In the genomic region with DNA sequence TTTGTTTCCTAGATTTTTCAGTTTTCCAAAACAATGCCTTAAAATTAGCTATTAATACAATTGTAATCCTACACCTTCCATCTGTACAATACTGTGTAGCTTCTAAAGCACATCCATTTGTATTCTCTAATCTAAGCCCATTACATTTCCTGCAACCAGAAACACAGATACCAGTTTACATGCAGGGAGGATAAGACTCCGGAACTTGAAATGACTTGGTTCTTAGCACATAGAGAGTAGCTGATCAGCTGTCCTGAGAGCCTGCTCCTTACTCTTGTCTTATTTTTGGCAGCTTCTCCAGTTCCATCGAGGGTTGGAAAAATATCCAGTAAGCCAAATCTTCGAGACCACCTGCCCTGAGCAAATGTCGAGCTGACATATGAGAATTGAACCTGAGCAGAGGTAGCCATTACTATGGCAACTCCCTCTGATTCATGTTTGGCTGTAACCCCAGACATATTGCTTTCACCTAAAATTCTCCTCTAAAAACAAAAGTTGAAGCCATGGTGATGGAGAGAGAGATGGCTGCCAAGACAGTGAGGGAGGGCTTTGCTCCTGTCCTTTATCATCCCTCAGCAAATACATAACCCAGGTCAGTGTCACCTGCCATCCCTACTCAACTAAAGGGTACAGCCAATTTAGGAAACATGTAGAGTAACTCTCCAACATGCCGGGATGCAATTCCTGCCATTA, we compare ENCODE assay signal across 17 cellular contexts.
DNase-seq lines count a peak whose midpoint lies in the region; FAIRE-seq and TF ChIP-seq lines count a peak whose summit lies in the region.
"Had no signal": no experiment of that assay in that cellular context is flagged by ENCODE, and none has a peak within 500 bp of the region (broad histone marks: within the 10 kb centered on the region; RNA-seq: fewer than 3 reads in every experiment).

No MANE protein-coding gene starts in this region.

- no peak overlapping the region for H4K91ac ChIP-seq in mesenchymal stem cell (ENCODE audit: low read length)

- TF ChIP-seq CTCF in astrocyte (IDR thresholded peaks at IDR 0.05; ENCODE audit: insufficient read depth, low read depth, low read length) (no peak), WERI-Rb-1 (IDR thresholded peaks at IDR 0.05; ENCODE audit: low read depth, low read length) (no peak)

- H4K20me1 ChIP-seq in astrocyte (ENCODE audit: insufficient read depth, low read length): no peaks in the 10 kb centered on the region

- H3K79me1 ChIP-seq in mesenchymal stem cell (replicated peaks; ENCODE audit: low read length, poor library complexity, severe bottlenecking): no peaks in the 10 kb centered on the region

- no peak overlapping the region for H3K4ac ChIP-seq in mesenchymal stem cell (ENCODE audit: low read depth in 1 of 2, low read length in 2 of 2)

- H3K27me3 Mint-ChIP-seq in astrocyte (ENCODE audit: low read depth, unreplicated experiment): no peaks in the 10 kb centered on the region
- H3K27me3 Mint-ChIP-seq in activated T-helper 1 cell treated with anti-CD3 and anti-CD28 coated beads, Interleukin-12 subunit alpha, Interleukin-12 subunit beta, Interleukin-2, Interleukin-4 antibody, amounts not matched to agents 30 ng/mL and 10 ng/mL and 1 ng/mL, durations not matched to agents 14 hours and 24 hours and 36 hours (ENCODE audit: insufficient read depth): no peaks in the 10 kb centered on the region

- peak overlapping the region in 1 of 2 experiments; percentile 28 for H3K18ac ChIP-seq in mesenchymal stem cell (ENCODE audit: low read depth in 1 of 2, low read length in 2 of 2)

- H3K27ac ChIP-seq in astrocyte (ENCODE audit: low read depth, low read length) (peak overlapping the region; percentile 38), mesenchymal stem cell (ENCODE audit: low read length, poor library complexity, severe bottlenecking) (peak overlapping the region; percentile 59), WERI-Rb-1 (no peak overlapping the region)
- H3K27ac ChIP-seq: hepatocyte, neural progenitor cell, tibial artery had no signal

- no peak overlapping the region for H3K9ac ChIP-seq in astrocyte (ENCODE audit: low read length)
- no peak overlapping the region for H3K9ac ChIP-seq in mesenchymal stem cell (ENCODE audit: low read length)
- H3K9ac ChIP-seq: neural progenitor cell had no signal

- intact Hi-C loops in activated T-helper 1 cell treated with anti-CD3 and anti-CD28 coated beads, Interleukin-12 subunit alpha, Interleukin-12 subunit beta, Interleukin-2, Interleukin-4 antibody, amounts not matched to agents 30 ng/mL and 10 ng/mL and 1 ng/mL, durations not matched to agents 14 hours and 24 hours and 36 hours (cut with micrococcal nuclease): no loop called here

- no peak overlapping the region for H2BK15ac ChIP-seq in mesenchymal stem cell (ENCODE audit: low read depth, poor library complexity, severe bottlenecking)

- FAIRE-seq in astrocyte (lab: Jason Lieb, UNC): no peak

- H3K14ac ChIP-seq in mesenchymal stem cell (ENCODE audit: low read length in 2 of 2): no peak overlapping the region

- no peak overlapping the region for H3K4me3 ChIP-seq in astrocyte (ENCODE audit: insufficient read depth, low read depth, low read length)
- no peak overlapping the region for H3K4me3 ChIP-seq in mesenchymal stem cell (ENCODE audit: insufficient read depth in 1 of 2, low read depth in 1 of 2, low read length in 2 of 2)
- no peak overlapping the region for H3K4me3 ChIP-seq in WERI-Rb-1 (ENCODE audit: low read depth, low read length)
- H3K4me3 ChIP-seq: hepatocyte, neural progenitor cell, tibial artery had no signal

- no peak overlapping the region for H3K27ac Mint-ChIP-seq in astrocyte (ENCODE audit: unreplicated experiment)
- no peak overlapping the region for H3K27ac Mint-ChIP-seq in activated T-helper 1 cell treated with anti-CD3 and anti-CD28 coated beads, Interleukin-12 subunit alpha, Interleukin-12 subunit beta, Interleukin-2, Interleukin-4 antibody, amounts not matched to agents 30 ng/mL and 10 ng/mL and 1 ng/mL, durations not matched to agents 14 hours and 24 hours and 36 hours
- H3K27ac Mint-ChIP-seq: activated CD4-positive, alpha-beta T cell treated with anti-CD3 and anti-CD28 coated beads for 36 hours; CD8-positive, alpha-beta T cell; H9; neural progenitor cell; stimulated activated effector memory CD8-positive, alpha-beta T cell treated with anti-CD3 and anti-CD28 coated beads, Interleukin-12 subunit alpha, Interleukin-12 subunit beta, amount 100 ng/mL, for 72 hours had no signal

- H3K4me1 ChIP-seq in astrocyte (ENCODE audit: insufficient read depth, low read length): peaks cover 12% of the 10 kb centered on the region
- peaks cover 2% of the 10 kb centered on the region for H3K4me1 ChIP-seq in mesenchymal stem cell (ENCODE audit: control insufficient read depth, insufficient read depth, low read depth, low read length)
- H3K4me1 ChIP-seq: neural progenitor cell, tibial artery had no signal

- H3K9me3 Mint-ChIP-seq in astrocyte (ENCODE audit: unreplicated experiment): no peaks in the 10 kb centered on the region
- no peaks in the 10 kb centered on the region for H3K9me3 Mint-ChIP-seq in activated T-helper 1 cell treated with anti-CD3 and anti-CD28 coated beads, Interleukin-12 subunit alpha, Interleukin-12 subunit beta, Interleukin-2, Interleukin-4 antibody, amounts not matched to agents 30 ng/mL and 10 ng/mL and 1 ng/mL, durations not matched to agents 14 hours and 24 hours and 36 hours

- peaks cover 4% of the 10 kb centered on the region for H3K4me1 Mint-ChIP-seq in astrocyte (ENCODE audit: low read depth, unreplicated experiment)
- no peaks in the 10 kb centered on the region for H3K4me1 Mint-ChIP-seq in activated T-helper 1 cell treated with anti-CD3 and anti-CD28 coated beads, Interleukin-12 subunit alpha, Interleukin-12 subunit beta, Interleukin-2, Interleukin-4 antibody, amounts not matched to agents 30 ng/mL and 10 ng/mL and 1 ng/mL, durations not matched to agents 14 hours and 24 hours and 36 hours (ENCODE audit: low read depth)
- H3K4me1 Mint-ChIP-seq: activated CD4-positive, alpha-beta T cell treated with anti-CD3 and anti-CD28 coated beads for 36 hours; H9; neural progenitor cell; stimulated activated effector memory CD8-positive, alpha-beta T cell treated with anti-CD3 and anti-CD28 coated beads, Interleukin-12 subunit alpha, Interleukin-12 subunit beta, amount 100 ng/mL, for 72 hours had no signal

- no peak overlapping the region for H4K8ac ChIP-seq in mesenchymal stem cell (ENCODE audit: low read length)

- no peaks in the 10 kb centered on the region for H3K36me3 ChIP-seq in astrocyte (ENCODE audit: insufficient read depth, low read length)
- H3K36me3 ChIP-seq in mesenchymal stem cell (ENCODE audit: control insufficient read depth in 1 of 2, insufficient read depth in 2 of 2, low read depth in 1 of 2, low read length in 2 of 2): no peaks in the 10 kb centered on the region
- no peaks in the 10 kb centered on the region for H3K36me3 ChIP-seq in WERI-Rb-1
- H3K36me3 ChIP-seq: neural progenitor cell, tibial artery had no signal

- H3K4me2 ChIP-seq in astrocyte (ENCODE audit: low read length) (peak overlapping the region; percentile 24), mesenchymal stem cell (ENCODE audit: low read length, poor library complexity, severe bottlenecking) (no peak overlapping the region)
- H3K4me2 ChIP-seq: hepatocyte, neural progenitor cell had no signal

- H3K23ac ChIP-seq in mesenchymal stem cell (ENCODE audit: low read length in 2 of 2): no peak overlapping the region

- no peak overlapping the region for H2BK12ac ChIP-seq in mesenchymal stem cell (ENCODE audit: low read length in 2 of 2)

- H2BK120ac ChIP-seq in mesenchymal stem cell (ENCODE audit: low read depth, low read length): no peak overlapping the region

- H3K9me3 ChIP-seq in astrocyte (ENCODE audit: insufficient read depth, low read depth, low read length): no peaks in the 10 kb centered on the region
- H3K9me3 ChIP-seq in mesenchymal stem cell (ENCODE audit: control insufficient read depth, low read length): no peaks in the 10 kb centered on the region
- H3K9me3 ChIP-seq in WERI-Rb-1 (ENCODE audit: severe bottlenecking): no peaks in the 10 kb centered on the region
- H3K9me3 ChIP-seq: tibial artery had no signal

- DNase-seq in Ammon's horn (ENCODE audit: low spot score) (peak; percentile 2), LHCN-M2 (ENCODE audit: low read depth) (peak; percentile 14), astrocyte (ENCODE audit: low read depth) (peak; percentile 39), mesenchymal stem cell (no peak), islet precursor cell (no peak), WERI-Rb-1 (no peak)
- DNase-seq in activated CD8-positive, alpha-beta memory T cell treated with anti-CD3 and anti-CD28 coated beads, Interleukin-2, amount 50 U/mL, for 48 hours: no peak
- no peak for DNase-seq in activated T-helper 1 cell treated with anti-CD3 and anti-CD28 coated beads, Interleukin-12 subunit alpha, Interleukin-12 subunit beta, Interleukin-2, Interleukin-4 antibody, amounts not matched to agents 30 ng/mL and 10 ng/mL and 1 ng/mL, durations not matched to agents 14 hours and 24 hours and 36 hours (ENCODE audit: low spot score)
- DNase-seq: activated CD4-positive, alpha-beta T cell treated with anti-CD3 and anti-CD28 coated beads for 36 hours; amygdala; CD8-positive, alpha-beta T cell; H9; midbrain; tibial artery had no signal

- no peaks in the 10 kb centered on the region for H3K36me3 Mint-ChIP-seq in astrocyte (ENCODE audit: low read depth, unreplicated experiment)
- no peaks in the 10 kb centered on the region for H3K36me3 Mint-ChIP-seq in activated T-helper 1 cell treated with anti-CD3 and anti-CD28 coated beads, Interleukin-12 subunit alpha, Interleukin-12 subunit beta, Interleukin-2, Interleukin-4 antibody, amounts not matched to agents 30 ng/mL and 10 ng/mL and 1 ng/mL, durations not matched to agents 14 hours and 24 hours and 36 hours (ENCODE audit: low read depth)
- H3K36me3 Mint-ChIP-seq: CD8-positive, alpha-beta T cell; stimulated activated effector memory CD8-positive, alpha-beta T cell treated with anti-CD3 and anti-CD28 coated beads, Interleukin-12 subunit alpha, Interleukin-12 subunit beta, amount 100 ng/mL, for 72 hours had no signal

- peak overlapping the region; percentile 20 for H2AK5ac ChIP-seq in mesenchymal stem cell (ENCODE audit: low read length, severe bottlenecking)

- WGBS in mesenchymal stem cell: 94% methylated on average over 5 of the region's 5 CpGs

- no peak overlapping the region for H3K4me3 Mint-ChIP-seq in astrocyte (ENCODE audit: unreplicated experiment)
- no peak overlapping the region for H3K4me3 Mint-ChIP-seq in activated T-helper 1 cell treated with anti-CD3 and anti-CD28 coated beads, Interleukin-12 subunit alpha, Interleukin-12 subunit beta, Interleukin-2, Interleukin-4 antibody, amounts not matched to agents 30 ng/mL and 10 ng/mL and 1 ng/mL, durations not matched to agents 14 hours and 24 hours and 36 hours
- H3K4me3 Mint-ChIP-seq: activated CD4-positive, alpha-beta T cell treated with anti-CD3 and anti-CD28 coated beads for 36 hours; CD8-positive, alpha-beta T cell; H9; neural progenitor cell; stimulated activated effector memory CD8-positive, alpha-beta T cell treated with anti-CD3 and anti-CD28 coated beads, Interleukin-12 subunit alpha, Interleukin-12 subunit beta, amount 100 ng/mL, for 72 hours had no signal

- H3K27me3 ChIP-seq in astrocyte (ENCODE audit: insufficient read depth, low read length) (no peaks in the 10 kb centered on the region), mesenchymal stem cell (ENCODE audit: control insufficient read depth in 1 of 2, insufficient read depth in 1 of 2, low read length in 2 of 2) (no peaks in the 10 kb centered on the region), WERI-Rb-1 (ENCODE audit: insufficient read depth, low read depth, severe bottlenecking) (no peaks in the 10 kb centered on the region)
- H3K27me3 ChIP-seq: hepatocyte, neural progenitor cell, tibial artery had no signal

- H2BK5ac ChIP-seq in mesenchymal stem cell (ENCODE audit: low read depth, low read length, poor library complexity, severe bottlenecking): no peak overlapping the region

- H3K79me2 ChIP-seq in astrocyte (ENCODE audit: insufficient read depth, low read length): no peaks in the 10 kb centered on the region
- H3K79me2 ChIP-seq: hepatocyte had no signal

- H2AFZ ChIP-seq in astrocyte (ENCODE audit: low read depth, low read length) (peak overlapping the region; percentile 12), mesenchymal stem cell (ENCODE audit: low read depth, low read length) (no peak overlapping the region)
- H2AFZ ChIP-seq: hepatocyte, neural progenitor cell had no signal

Comparison
In these comparisons a context has a peak if more than half of its experiments do, and no peak if none do; other contexts are left out.
1. DNase-seq: peak in Ammon's horn (single experiment), LHCN-M2 (single experiment) and astrocyte (single experiment); none in mesenchymal stem cell (single experiment), islet precursor cell (single experiment), activated CD8-positive, alpha-beta memory T cell treated with anti-CD3 and anti-CD28 coated beads, Interleukin-2, amount 50 U/mL, for 48 hours (single experiment), WERI-Rb-1 (single experiment) and activated T-helper 1 cell treated with anti-CD3 and anti-CD28 coated beads, Interleukin-12 subunit alpha, Interleukin-12 subunit beta, Interleukin-2, Interleukin-4 antibody, amounts not matched to agents 30 ng/mL and 10 ng/mL and 1 ng/mL, durations not matched to agents 14 hours and 24 hours and 36 hours (single experiment).